Comparison of ENCODE assay signal across 8 cellular contexts in genomic region chr17:9575381-9576072, GRCh38. TPM values are rescaled to one million over a fixed set of nuclear protein-coding genes. Genes with fewer than 3 reads are reported as not detected.
A peak's percentile ranks its signal among the peaks of the same experiment; 100 is the strongest.
DNase-seq lines count a peak whose midpoint lies in the region; ATAC-seq and TF ChIP-seq lines count a peak whose summit lies in the region.

Gene STX8, minus strand, starts transcription at chr17:9575820. Its CDS starts 12 bp downstream, at chr17:9575808.

- H3K27me3 ChIP-seq in right lobe of liver, result no peaks in the 10 kb centered on the region

- CTCF ChIA-PET in AG04449 (lab: Yijun Ruan, JAX), result interaction anchor here (3.6 kb wide), 1 partner anchor 10 kb away, joined by 34 read pairs; no protein-coding TSS in a partner anchor

- POLR2A ChIA-PET in AG04449 (lab: Yijun Ruan, JAX), result no interaction called here

- peak within 1 kb of the TSS; percentile 81 for H3K4me3 ChIP-seq in AG04449 (ENCODE audit: low read depth, low read length)
- peak within 1 kb of the TSS; percentile 75 to 93 (median 82) for H3K4me3 ChIP-seq in right lobe of liver

- H3K4me1 ChIP-seq in right lobe of liver, result peaks cover 0 to 17% (median 5%) of the 10 kb centered on the region in 4 donors

- DNase-seq in AG04449 (ENCODE audit: low read depth, low spot score) (peak; percentile 37), NCI-H69 (lab: John Stamatoyannopoulos, UW) (peak; percentile 90), dermis microvascular lymphatic vessel endothelial cell (ENCODE audit: low read depth in 2 of 2) (peak; percentile 73 to 91), right lobe of liver (peak; percentile 95 to 96 (median 95))
- peak; percentile 67 to 70 for DNase-seq in activated CD4-positive, alpha-beta T cell treated with anti-CD3 and anti-CD28 coated beads, Interleukin-2, amount 50 U/mL, for 4 hours
- DNase-seq in stimulated activated CD4-positive, alpha-beta T cell treated with anti-CD3 and anti-CD28 coated beads, Interleukin-4, amount 100 ng/mL, for 24 hours, result peak; percentile 86

- H3K9me3 ChIP-seq in right lobe of liver, result no peaks in the 10 kb centered on the region

- H3K36me3 ChIP-seq in right lobe of liver, result peaks cover 0 to 2% (median 0%) of the 10 kb centered on the region in 4 donors

- TF ChIP-seq POLR2A in right lobe of liver (IDR thresholded peaks at IDR 0.05), result peak; percentile 53

- 0% methylated on average over 25 of the region's 41 CpGs for WGBS in right lobe of liver (ENCODE audit: insufficient coverage, low coverage, low lambda C conversion rate, missing lambda C conversion rate)

- peak; percentile 84 for ATAC-seq in GM18868 (IDR thresholded peaks at IDR 0.05; ENCODE audit: unreplicated experiment)
- ATAC-seq in HG03135 (IDR thresholded peaks at IDR 0.05; ENCODE audit: unreplicated experiment), result peak; percentile 73
- ATAC-seq in right lobe of liver, result peak; percentile 94 to 97 (median 96)

- intact Hi-C loops in right lobe of liver (cut with DNase I), result loop anchor here in 1 of 2 donors (10.0 kb wide), 1 partner anchor 99 kb away; no protein-coding TSS in a partner anchor

- H3K27ac ChIP-seq in right lobe of liver, result peak within 1 kb of the TSS in 1 of 3 donors; percentile 27

- TF ChIP-seq CTCF in AG04449 (IDR thresholded peaks at IDR 0.05; ENCODE audit: insufficient read depth, low read length, missing control alignments), result no peak
- peak in 1 of 4 donors; percentile 7 for TF ChIP-seq CTCF in right lobe of liver (IDR thresholded peaks at IDR 0.05)

RNA-seq across cellular contexts. Expression of gene STX8, which starts in this region (rescaled TPM):
- 49.3 and 59.8 TPM in 2 replicates for total RNA-seq in dermis microvascular lymphatic vessel endothelial cell
- total RNA-seq in right lobe of liver, result 10 to 100 TPM; 20.6 to 35.3 (median 27.7) TPM

Comparison
In these comparisons a context has a peak if more than half of its experiments do, and no peak if none do; other contexts are left out.
1. DNase-seq: peak in every context shown above with its lines; median percentile 95 in right lobe of liver; 90 in NCI-H69; 86 in stimulated activated CD4-positive, alpha-beta T cell treated with anti-CD3 and anti-CD28 coated beads, Interleukin-4, amount 100 ng/mL, for 24 hours; 82 in dermis microvascular lymphatic vessel endothelial cell; 68 in activated CD4-positive, alpha-beta T cell treated with anti-CD3 and anti-CD28 coated beads, Interleukin-2, amount 50 U/mL, for 4 hours; 37 in AG04449.